8 cellular contexts compared by ENCODE assay signal in genomic region chr1:67429528-67430357, GRCh38. TPM values are rescaled to one million over a fixed set of nuclear protein-coding genes. Genes with fewer than 3 reads are reported as not detected.
DNase-seq lines count a peak whose midpoint lies in the region; ATAC-seq, FAIRE-seq and TF ChIP-seq lines count a peak whose summit lies in the region.

No MANE protein-coding gene starts in this region.

- H3K4me1 ChIP-seq in Peyer's patch (peaks cover 0 to 24% (median 6%) of the 10 kb centered on the region in 4 donors), iPS-15b (ENCODE audit: control insufficient read depth, insufficient read depth, low read length) (no peaks in the 10 kb centered on the region), skeletal muscle satellite cell (ENCODE audit: control insufficient read depth, insufficient read depth, low read length) (peaks cover 11% of the 10 kb centered on the region)

- peak overlapping the region; percentile 90 to 95 (median 92) for H3K27ac ChIP-seq in Peyer's patch

- H3K27me3 ChIP-seq in Peyer's patch (no peaks in the 10 kb centered on the region), iPS-15b (ENCODE audit: control insufficient read depth, insufficient read depth, low read length) (no peaks in the 10 kb centered on the region), skeletal muscle satellite cell (ENCODE audit: control insufficient read depth, insufficient read depth, low read length) (no peaks in the 10 kb centered on the region)

- DNase-seq in GM18507 (ENCODE audit: extremely low spot score, insufficient read length, low read depth): no peak
- peak; percentile 30 to 63 (median 60) for DNase-seq in Peyer's patch
- DNase-seq in anterior cingulate cortex (lab: John Stamatoyannopoulos, UW): peak in 35 of 58 donors; percentile 1 to 62 (median 37)
- DNase-seq in GM19240 (ENCODE audit: insufficient read length, low spot score): no peak
- DNase-seq in GDM1 (lab: John Stamatoyannopoulos, UW): no peak

- H3K9me3 ChIP-seq in Peyer's patch (no peaks in the 10 kb centered on the region), iPS-15b (ENCODE audit: control insufficient read depth, insufficient read depth, low read length) (no peaks in the 10 kb centered on the region), skeletal muscle satellite cell (replicated peaks; ENCODE audit: low read length) (no peaks in the 10 kb centered on the region)

- no peak for TF ChIP-seq POLR2A in Peyer's patch (IDR thresholded peaks at IDR 0.05)

- H3K9ac ChIP-seq in iPS-15b (ENCODE audit: low read depth, low read length) (peak overlapping the region; percentile 98), skeletal muscle satellite cell (ENCODE audit: low read depth, low read length) (peak overlapping the region; percentile 96)

- H3K4me3 ChIP-seq in Peyer's patch (peak overlapping the region; percentile 72 to 95 (median 85)), iPS-15b (ENCODE audit: low read depth, low read length) (peak overlapping the region; percentile 91), skeletal muscle satellite cell (ENCODE audit: low read length) (peak overlapping the region; percentile 91)

- no peak for TF ChIP-seq CTCF in Peyer's patch (IDR thresholded peaks at IDR 0.05)

- peaks cover 0 to 16% (median 0%) of the 10 kb centered on the region in 3 donors for H3K36me3 ChIP-seq in Peyer's patch
- H3K36me3 ChIP-seq in iPS-15b (ENCODE audit: control insufficient read depth, insufficient read depth, low read length): peaks cover 18% of the 10 kb centered on the region
- H3K36me3 ChIP-seq in skeletal muscle satellite cell (ENCODE audit: insufficient read depth, low read length): peaks cover 24% of the 10 kb centered on the region

- peak; percentile 11 for ATAC-seq in HG02798 (IDR thresholded peaks at IDR 0.05; ENCODE audit: poor library complexity, unreplicated experiment)

- peak; percentile 36 for FAIRE-seq in GM18507 (lab: Jason Lieb, UNC)

- H3K4me2 ChIP-seq in skeletal muscle satellite cell (ENCODE audit: low read length): peak overlapping the region; percentile 85

RNA-seq across cellular contexts. Expression of gene SERBP1, which starts 0.5 kb away (rescaled TPM):
- 100 to 1,000 TPM in 3 of 4 donors, 10 to 100 TPM in 1; 99.5 to 171 (median 103) TPM for total RNA-seq in Peyer's patch
- 205 and 250 TPM in 2 replicates for total RNA-seq in skeletal muscle satellite cell (2012; rRNA removed)

Comparison
In these comparisons a context has a peak if more than half of its experiments do, and no peak if none do; other contexts are left out.
1. DNase-seq: peak in Peyer's patch (3 of 3) and anterior cingulate cortex (35 of 58); none in GM18507 (single experiment), GM19240 (single experiment) and GDM1 (single experiment).
2. Peak in every context shown above with its lines, with median percentiles within 50 percentile points of each other: H3K4me3 ChIP-seq.